1 cellular context compared by ENCODE assay signal in the genomic region with DNA sequence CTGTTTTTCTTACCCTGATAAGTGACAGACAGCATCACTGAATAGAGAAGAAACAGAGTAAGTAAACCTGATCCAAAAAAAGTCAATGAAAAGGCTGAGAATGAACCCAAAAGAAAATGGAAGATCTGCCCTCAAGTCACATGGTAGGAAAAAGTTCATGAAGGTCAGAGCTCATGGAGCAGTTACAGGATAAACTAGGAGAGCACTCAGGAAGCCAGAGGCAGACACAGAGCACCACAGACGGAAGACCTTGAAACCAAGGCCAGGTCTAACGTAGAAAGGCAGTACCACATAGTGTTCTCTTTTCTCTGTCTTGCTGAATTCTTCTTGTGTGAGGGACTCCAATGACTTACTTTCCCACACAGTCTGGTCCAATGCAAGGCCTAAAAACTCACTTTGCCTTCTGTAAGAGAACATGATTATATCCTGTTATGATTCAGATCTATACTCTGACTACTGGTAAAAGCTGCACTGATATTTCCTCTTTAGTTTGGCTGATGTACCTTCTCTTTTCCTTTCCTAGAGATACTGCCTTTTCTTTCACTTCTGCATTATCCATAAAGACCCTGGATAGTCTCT.
TF ChIP-seq lines count a peak whose summit lies in the region.

No MANE protein-coding gene starts in this region.

TF ChIP-seq in GM23338, 12 proteins besides CTCF, POLR2A, EP300 and RAD21:
- TF ChIP-seq POLR2AphosphoS5 (IDR thresholded peaks at IDR 0.05; ENCODE audit: low read depth): no peak
- TF ChIP-seq ZNF114 (CRISPR knock-in tag; IDR thresholded peaks at IDR 0.05): no peak
- no peak for TF ChIP-seq EZH2 (IDR thresholded peaks at IDR 0.05; ENCODE audit: low read depth, unreplicated experiment)
- no peak for TF ChIP-seq NANOG (IDR thresholded peaks at IDR 0.05; ENCODE audit: borderline replicate concordance)
- TF ChIP-seq ZNF331 (CRISPR knock-in tag; IDR thresholded peaks at IDR 0.05; ENCODE audit: low read depth): no peak
- no peak for TF ChIP-seq ETS1 (IDR thresholded peaks at IDR 0.05)
- no peak for TF ChIP-seq CREB1 (CRISPR knock-in tag; IDR thresholded peaks at IDR 0.05; ENCODE audit: low read depth)
- TF ChIP-seq JUNB (IDR thresholded peaks at IDR 0.05; ENCODE audit: unreplicated experiment): no peak
- TF ChIP-seq, protein P1, sequence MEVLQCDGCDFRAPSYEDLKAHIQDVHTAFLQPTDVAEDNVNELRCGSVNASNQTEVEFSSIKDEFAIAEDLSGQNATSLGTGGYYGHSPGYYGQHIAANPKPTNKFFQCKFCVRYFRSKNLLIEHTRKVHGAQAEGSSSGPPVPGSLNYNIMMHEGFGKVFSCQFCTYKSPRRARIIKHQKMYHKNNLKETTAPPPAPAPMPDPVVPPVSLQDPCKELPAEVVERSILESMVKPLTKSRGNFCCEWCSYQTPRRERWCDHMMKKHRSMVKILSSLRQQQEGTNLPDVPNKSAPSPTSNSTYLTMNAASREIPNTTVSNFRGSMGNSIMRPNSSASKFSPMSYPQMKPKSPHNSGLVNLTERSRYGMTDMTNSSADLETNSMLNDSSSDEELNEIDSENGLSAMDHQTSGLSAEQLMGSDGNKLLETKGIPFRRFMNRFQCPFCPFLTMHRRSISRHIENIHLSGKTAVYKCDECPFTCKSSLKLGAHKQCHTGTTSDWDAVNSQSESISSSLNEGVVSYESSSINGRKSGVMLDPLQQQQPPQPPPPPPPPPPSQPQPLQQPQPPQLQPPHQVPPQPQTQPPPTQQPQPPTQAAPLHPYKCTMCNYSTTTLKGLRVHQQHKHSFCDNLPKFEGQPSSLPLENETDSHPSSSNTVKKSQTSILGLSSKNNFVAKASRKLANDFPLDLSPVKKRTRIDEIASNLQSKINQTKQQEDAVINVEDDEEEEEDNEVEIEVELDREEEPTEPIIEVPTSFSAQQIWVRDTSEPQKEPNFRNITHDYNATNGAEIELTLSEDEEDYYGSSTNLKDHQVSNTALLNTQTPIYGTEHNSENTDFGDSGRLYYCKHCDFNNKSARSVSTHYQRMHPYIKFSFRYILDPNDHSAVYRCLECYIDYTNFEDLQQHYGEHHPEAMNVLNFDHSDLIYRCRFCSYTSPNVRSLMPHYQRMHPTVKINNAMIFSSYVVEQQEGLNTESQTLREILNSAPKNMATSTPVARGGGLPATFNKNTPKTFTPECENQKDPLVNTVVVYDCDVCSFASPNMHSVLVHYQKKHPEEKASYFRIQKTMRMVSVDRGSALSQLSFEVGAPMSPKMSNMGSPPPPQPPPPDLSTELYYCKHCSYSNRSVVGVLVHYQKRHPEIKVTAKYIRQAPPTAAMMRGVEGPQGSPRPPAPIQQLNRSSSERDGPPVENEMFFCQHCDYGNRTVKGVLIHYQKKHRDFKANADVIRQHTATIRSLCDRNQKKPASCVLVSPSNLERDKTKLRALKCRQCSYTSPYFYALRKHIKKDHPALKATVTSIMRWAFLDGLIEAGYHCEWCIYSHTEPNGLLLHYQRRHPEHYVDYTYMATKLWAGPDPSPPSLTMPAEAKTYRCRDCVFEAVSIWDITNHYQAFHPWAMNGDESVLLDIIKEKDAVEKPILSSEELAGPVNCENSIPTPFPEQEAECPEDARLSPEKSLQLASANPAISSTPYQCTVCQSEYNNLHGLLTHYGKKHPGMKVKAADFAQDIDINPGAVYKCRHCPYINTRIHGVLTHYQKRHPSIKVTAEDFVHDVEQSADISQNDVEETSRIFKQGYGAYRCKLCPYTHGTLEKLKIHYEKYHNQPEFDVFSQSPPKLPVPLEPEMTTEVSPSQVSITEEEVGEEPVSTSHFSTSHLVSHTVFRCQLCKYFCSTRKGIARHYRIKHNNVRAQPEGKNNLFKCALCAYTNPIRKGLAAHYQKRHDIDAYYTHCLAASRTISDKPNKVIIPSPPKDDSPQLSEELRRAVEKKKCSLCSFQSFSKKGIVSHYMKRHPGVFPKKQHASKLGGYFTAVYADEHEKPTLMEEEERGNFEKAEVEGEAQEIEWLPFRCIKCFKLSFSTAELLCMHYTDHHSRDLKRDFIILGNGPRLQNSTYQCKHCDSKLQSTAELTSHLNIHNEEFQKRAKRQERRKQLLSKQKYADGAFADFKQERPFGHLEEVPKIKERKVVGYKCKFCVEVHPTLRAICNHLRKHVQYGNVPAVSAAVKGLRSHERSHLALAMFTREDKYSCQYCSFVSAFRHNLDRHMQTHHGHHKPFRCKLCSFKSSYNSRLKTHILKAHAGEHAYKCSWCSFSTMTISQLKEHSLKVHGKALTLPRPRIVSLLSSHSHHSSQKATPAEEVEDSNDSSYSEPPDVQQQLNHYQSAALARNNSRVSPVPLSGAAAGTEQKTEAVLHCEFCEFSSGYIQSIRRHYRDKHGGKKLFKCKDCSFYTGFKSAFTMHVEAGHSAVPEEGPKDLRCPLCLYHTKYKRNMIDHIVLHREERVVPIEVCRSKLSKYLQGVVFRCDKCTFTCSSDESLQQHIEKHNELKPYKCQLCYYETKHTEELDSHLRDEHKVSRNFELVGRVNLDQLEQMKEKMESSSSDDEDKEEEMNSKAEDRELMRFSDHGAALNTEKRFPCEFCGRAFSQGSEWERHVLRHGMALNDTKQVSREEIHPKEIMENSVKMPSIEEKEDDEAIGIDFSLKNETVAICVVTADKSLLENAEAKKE (CRISPR knock-in tag; IDR thresholded peaks at IDR 0.05): no peak
- TF ChIP-seq STAT1 (IDR thresholded peaks at IDR 0.05; ENCODE audit: unreplicated experiment): no peak
- no peak for TF ChIP-seq REST (IDR thresholded peaks at IDR 0.05; ENCODE audit: unreplicated experiment)
TF ChIP-seq in GM23338: peak in this region for 0.
